Comparison of ENCODE assay signal across 7 cellular contexts in the genomic region with DNA sequence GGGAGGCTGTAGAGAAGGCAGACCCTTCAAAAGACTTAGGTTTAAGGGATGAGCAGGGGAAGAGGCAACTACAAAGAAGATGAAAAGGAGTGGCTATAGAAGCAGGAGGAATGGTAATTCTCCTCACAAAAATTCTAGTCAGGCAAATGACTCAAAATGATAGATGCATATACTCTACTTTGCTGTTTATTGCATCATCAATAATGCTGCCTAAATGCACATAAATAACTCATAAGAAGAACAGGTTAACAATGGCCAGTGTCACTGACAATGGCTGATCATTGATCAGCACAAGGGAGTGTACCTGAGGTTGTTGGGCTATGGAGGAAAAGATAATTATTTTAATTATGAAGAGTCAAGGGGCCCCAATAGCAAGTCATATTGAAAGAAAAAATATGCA.
"Had no signal": no experiment of that assay in that cellular context is flagged by ENCODE, and none has a peak within 500 bp of the region (broad histone marks: within the 10 kb centered on the region; RNA-seq: fewer than 3 reads in every experiment).

No MANE protein-coding gene starts in this region.

- H2AFZ ChIP-seq: GM23338 had no signal

- H3K4me2 ChIP-seq: GM23338 had no signal

- FAIRE-seq: H1, H54, HTR-8/SVneo had no signal

- DNase-seq: H9, HCEC 1CT, KBM-7 had no signal

- H3K4me3 ChIP-seq: GM23338 had no signal

- ATAC-seq: GM23338 had no signal
